Comparison of ENCODE assay signal across 13 cellular contexts in genomic region chr15:71526061-71526460, GRCh38.
DNase-seq lines count a peak whose midpoint lies in the region; ATAC-seq and TF ChIP-seq lines count a peak whose summit lies in the region.
"Had no signal": no experiment of that assay in that cellular context is flagged by ENCODE, and none has a peak within 500 bp of the region (broad histone marks: within the 10 kb centered on the region; RNA-seq: fewer than 3 reads in every experiment).

No MANE protein-coding gene starts in this region.

- H3K9ac ChIP-seq in IMR-90 (ENCODE audit: low read depth, low read length), result no peak overlapping the region

- H3K27ac Mint-ChIP-seq in T-cell, result no peak overlapping the region

- no peaks in the 10 kb centered on the region for H3K27me3 ChIP-seq in IMR-90 (ENCODE audit: control insufficient read depth, insufficient read depth, low read length)
- H3K27me3 ChIP-seq in lower lobe of right lung (ENCODE audit: low read depth), result no peaks in the 10 kb centered on the region
- no peaks in the 10 kb centered on the region for H3K27me3 ChIP-seq in tibial artery
- H3K27me3 ChIP-seq: thyroid gland had no signal

- H3K4me3 Mint-ChIP-seq in T-cell, result no peak overlapping the region

- no peaks in the 10 kb centered on the region for H3K36me3 Mint-ChIP-seq in T-cell

- H3K4ac ChIP-seq in IMR-90 (ENCODE audit: low read depth, low read length), result no peak overlapping the region

- H3K4me1 ChIP-seq in IMR-90 (ENCODE audit: control insufficient read depth, insufficient read depth, low read length) (0 out of 2 replicates have a peak, but pooled peaks cover 4% of the 10 kb centered on the region), lower lobe of right lung (no peaks in the 10 kb centered on the region), tibial artery (peaks cover 0 to 16% (median 0%) of the 10 kb centered on the region in 4 donors)
- H3K4me1 ChIP-seq: thyroid gland had no signal

- peaks cover 3 to 4% of the 10 kb centered on the region in 2 experiments; a peak in 1 of 4 replicates for H3K79me1 ChIP-seq in IMR-90 (ENCODE audit: low read depth in 1 of 2, low read length in 2 of 2)

- dilution Hi-C loops in IMR-90 (cut with HindIII; ENCODE audit: low sequenced_read_pairs, unreplicated experiment), result no loop called here

- H3K18ac ChIP-seq in IMR-90 (ENCODE audit: low read depth, low read length), result no peak overlapping the region

- no peak overlapping the region for H3K23ac ChIP-seq in IMR-90 (ENCODE audit: low read depth, low read length)

- H4K5ac ChIP-seq in IMR-90 (ENCODE audit: low read depth, low read length), result no peak overlapping the region

- no peak overlapping the region for H2AFZ ChIP-seq in IMR-90 (replicated peaks; ENCODE audit: low read length, poor library complexity)

- TF ChIP-seq POLR2A in IMR-90 (IDR thresholded peaks at IDR 0.05; ENCODE audit: low read depth, low read length), result no peak

- no peak for TF ChIP-seq RAD21 in IMR-90 (IDR thresholded peaks at IDR 0.05; ENCODE audit: low read length)

- TF ChIP-seq CTCF in IMR-90 (conservative IDR thresholded peaks at IDR 0.05; ENCODE audit: low read depth, low read length) (no peak), lower lobe of right lung (IDR thresholded peaks at IDR 0.05) (no peak), tibial artery (IDR thresholded peaks at IDR 0.05) (no peak)

- no peak overlapping the region for H2BK15ac ChIP-seq in IMR-90 (ENCODE audit: low read depth, low read length)

- H3K14ac ChIP-seq in IMR-90 (replicated peaks; ENCODE audit: low read depth, low read length), result peak overlapping the region; percentile 6; the same call in 1 of the 2 replicates

- H2BK5ac ChIP-seq in IMR-90 (ENCODE audit: low read depth, low read length, poor library complexity, severe bottlenecking), result no peak overlapping the region

- CTCF ChIA-PET in IMR-90 (lab: Yijun Ruan, JAX) (no interaction called here), T-cell (lab: Charles Lee) (no interaction called here)

- H3K4me3 ChIP-seq in IMR-90 (ENCODE audit: insufficient read depth, low read depth, low read length), result no peak overlapping the region
- H3K4me3 ChIP-seq in lower lobe of right lung, result no peak overlapping the region
- H3K4me3 ChIP-seq in tibial artery, result peak overlapping the region in 1 of 2 donors; percentile 22
- H3K4me3 ChIP-seq: thyroid gland had no signal

- peaks cover 8% of the 10 kb centered on the region; the same call in 1 of the 2 replicates for H3K9me1 ChIP-seq in IMR-90 (ENCODE audit: insufficient read depth, low read length)

- H3K4me2 ChIP-seq in IMR-90 (ENCODE audit: low read depth, low read length), result peak overlapping the region; percentile 30; the same call in 1 of the 2 replicates

- H3K56ac ChIP-seq in IMR-90 (ENCODE audit: extremely low read depth, insufficient read depth, low read length), result no peak overlapping the region

- in situ Hi-C loops in IMR-90 (cut with MboI; ENCODE audit: low sequenced_read_pairs), result no loop called here

- no peaks in the 10 kb centered on the region for H3K9me3 ChIP-seq in IMR-90 (ENCODE audit: control insufficient read depth, insufficient read depth, low read length)
- no peaks in the 10 kb centered on the region for H3K9me3 ChIP-seq in lower lobe of right lung
- H3K9me3 ChIP-seq in tibial artery, result no peaks in the 10 kb centered on the region
- H3K9me3 ChIP-seq: thyroid gland had no signal

- no peak overlapping the region for H2AK9ac ChIP-seq in IMR-90 (replicated peaks; ENCODE audit: low read depth, low read length, poor library complexity)

- H3K27me3 Mint-ChIP-seq in T-cell, result peaks cover 33 to 55% of the 10 kb centered on the region in 2 donors

- H3K36me3 ChIP-seq in IMR-90 (ENCODE audit: control insufficient read depth, insufficient read depth, low read length) (0 out of 2 replicates have a peak, but pooled peaks cover 2% of the 10 kb centered on the region), lower lobe of right lung (no peaks in the 10 kb centered on the region), tibial artery (no peaks in the 10 kb centered on the region)
- H3K36me3 ChIP-seq: thyroid gland had no signal

- no peaks in the 10 kb centered on the region for H3K4me1 Mint-ChIP-seq in T-cell

- H3K27ac ChIP-seq in IMR-90 (ENCODE audit: insufficient read depth, low read length) (no peak overlapping the region), lower lobe of right lung (no peak overlapping the region), tibial artery (peak overlapping the region; percentile 10 to 17)
- H3K27ac ChIP-seq: thyroid gland had no signal

- peak; percentile 87 for ATAC-seq in IMR-90 (ENCODE audit: low read depth)
- peak; percentile 19 to 34 for ATAC-seq in lower lobe of right lung
- ATAC-seq in T-cell (replicated peaks in 1 of 4), result no peak

- H4K91ac ChIP-seq in IMR-90 (ENCODE audit: insufficient read depth, low read depth, low read length), result no peak overlapping the region

- no peak overlapping the region for H2AK5ac ChIP-seq in IMR-90 (ENCODE audit: low read depth, low read length)

- DNase-seq in IMR-90 (peak; percentile 40), dedifferentiated amniotic fluid mesenchymal stem cell (ENCODE audit: extremely low spot score) (peak; percentile 45), lower lobe of right lung (no peak), tibial artery (no peak), hippocampal formation (lab: John Stamatoyannopoulos, UW) (no peak), T-cell (no peak), HT-29 (ENCODE audit: low spot score) (no peak)
- no peak for DNase-seq in stimulated activated CD4-positive, alpha-beta T cell treated with anti-CD3 and anti-CD28 coated beads, Interleukin-2, amount 100 ng/mL, for 48 hours
- DNase-seq: activated gamma-delta T cell; foreskin melanocyte; NCI-H510A; stimulated activated CD4-positive, alpha-beta T cell treated with anti-CD3 and anti-CD28 coated beads, Interleukin-12 subunit alpha, Interleukin-12 subunit beta, amount 100 ng/mL, for 4 hours; thyroid gland had no signal

- 38% methylated on average over 3 of the region's 6 CpGs; no CpG with 5 or more reads in 1 of the 2 experiments for WGBS in IMR-90 (ENCODE audit: extremely low coverage in 2 of 2, insufficient read length in 1 of 2), 2 experiments

- intact Hi-C loops in IMR-90 (cut with micrococcal nuclease) (no loop called here), lower lobe of right lung (cut with DNase I) (no loop called here), tibial artery (cut with DNase I; ENCODE audit: low total_unique reads) (no loop called here)

- POLR2A ChIA-PET in IMR-90 (lab: Charles Lee; ENCODE audit: unreplicated experiment) (no interaction called here), T-cell (lab: Charles Lee) (no interaction called here)

- no peak overlapping the region for H2BK20ac ChIP-seq in IMR-90 (ENCODE audit: low read depth, low read length)

- H4K8ac ChIP-seq in IMR-90 (ENCODE audit: low read depth in 2 of 2, low read length in 2 of 2), result no peak overlapping the region

- H2BK120ac ChIP-seq in IMR-90 (ENCODE audit: low read depth, low read length), result no peak overlapping the region

- no peaks in the 10 kb centered on the region for H3K9me3 Mint-ChIP-seq in T-cell

- BruUV-seq in IMR-90 (replicated peaks; lab: Mats Ljungman, UMichigan), result no TSS peak

- H4K20me1 ChIP-seq in IMR-90 (ENCODE audit: insufficient read depth, low read length), result peaks cover 9% of the 10 kb centered on the region; the same call in 1 of the 2 replicates

TF ChIP-seq in IMR-90, 13 proteins besides CTCF, POLR2A, EP300 and RAD21:
- TF ChIP-seq MAFK (IDR thresholded peaks at IDR 0.05; ENCODE audit: low read depth, low read length), result no peak
- no peak for TF ChIP-seq CHD1 (IDR thresholded peaks at IDR 0.05; ENCODE audit: low read depth, low read length)
- no peak for TF ChIP-seq RCOR1 (IDR thresholded peaks at IDR 0.05; ENCODE audit: insufficient replicate concordance, low read length)
- TF ChIP-seq RFX5 (IDR thresholded peaks at IDR 0.05; ENCODE audit: low read depth, low read length), result no peak
- no peak for TF ChIP-seq FOS (IDR thresholded peaks at IDR 0.05; ENCODE audit: low read depth, low read length)
- TF ChIP-seq CEBPB (IDR thresholded peaks at IDR 0.05; ENCODE audit: low read depth, low read length), result no peak
- TF ChIP-seq SMC3 (IDR thresholded peaks at IDR 0.05; ENCODE audit: low read depth, low read length), result no peak
- TF ChIP-seq USF2 (IDR thresholded peaks at IDR 0.05; ENCODE audit: low read depth, low read length), result no peak
- no peak for TF ChIP-seq MXI1 (IDR thresholded peaks at IDR 0.05; ENCODE audit: borderline replicate concordance, low read depth, low read length)
- TF ChIP-seq BHLHE40 (IDR thresholded peaks at IDR 0.05; ENCODE audit: low read depth, low read length), result no peak
- TF ChIP-seq MAZ (IDR thresholded peaks at IDR 0.05; ENCODE audit: borderline replicate concordance, low read depth, low read length), result no peak

Comparison
In these comparisons a context has a peak if more than half of its experiments do, and no peak if none do; other contexts are left out.
1. ATAC-seq: peak in IMR-90 (single experiment) and lower lobe of right lung (2 of 2); none in T-cell (0 of 4).
2. DNase-seq: peak in IMR-90 (single experiment) and dedifferentiated amniotic fluid mesenchymal stem cell (single experiment); none in lower lobe of right lung (single experiment), tibial artery (0 of 2), hippocampal formation (0 of 2), T-cell (0 of 34), HT-29 (single experiment) and stimulated activated CD4-positive, alpha-beta T cell treated with anti-CD3 and anti-CD28 coated beads, Interleukin-2, amount 100 ng/mL, for 48 hours (0 of 2).
3. H3K27ac ChIP-seq: peak in tibial artery (2 of 2); none in IMR-90 (single experiment) and lower lobe of right lung (single experiment).